ENCODE assay signal across 1 cellular context in the genomic region with DNA sequence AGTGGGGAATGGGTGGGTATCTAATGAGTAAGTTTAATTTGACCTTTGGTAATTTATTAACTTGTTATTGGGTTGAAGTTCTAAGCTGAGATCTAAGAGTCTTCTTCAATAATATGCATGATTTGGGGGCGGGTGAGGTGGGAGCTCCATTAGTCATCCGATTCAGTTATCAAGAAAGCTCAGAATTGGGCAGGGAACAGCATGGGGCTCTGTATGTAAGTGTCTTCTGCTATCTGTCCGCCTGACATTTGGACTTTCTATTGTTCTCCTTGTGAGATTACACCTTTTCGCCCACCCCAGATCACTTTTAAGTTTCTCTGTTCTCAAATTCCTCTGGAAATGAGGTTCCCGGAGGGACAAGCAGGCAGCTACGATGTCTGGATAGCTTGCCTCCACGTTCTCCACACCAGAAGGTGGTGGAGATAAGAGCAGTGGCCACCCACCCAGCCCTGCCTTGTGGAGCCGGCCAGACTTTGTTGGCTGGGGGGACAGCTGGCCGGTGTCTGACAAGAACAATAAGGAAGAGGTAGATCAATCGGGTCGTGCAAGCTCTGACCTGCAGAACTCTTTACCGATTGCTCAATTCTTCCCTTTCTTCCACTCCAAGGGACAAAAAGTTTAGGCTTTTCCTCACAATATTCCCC.
TF ChIP-seq lines count a peak whose summit lies in the region.

No MANE protein-coding gene starts in this region.

TF ChIP-seq in K562, 482 proteins besides CTCF, POLR2A, EP300 and RAD21 (continued from another document and continues in another):
- TF ChIP-seq, protein P1, sequence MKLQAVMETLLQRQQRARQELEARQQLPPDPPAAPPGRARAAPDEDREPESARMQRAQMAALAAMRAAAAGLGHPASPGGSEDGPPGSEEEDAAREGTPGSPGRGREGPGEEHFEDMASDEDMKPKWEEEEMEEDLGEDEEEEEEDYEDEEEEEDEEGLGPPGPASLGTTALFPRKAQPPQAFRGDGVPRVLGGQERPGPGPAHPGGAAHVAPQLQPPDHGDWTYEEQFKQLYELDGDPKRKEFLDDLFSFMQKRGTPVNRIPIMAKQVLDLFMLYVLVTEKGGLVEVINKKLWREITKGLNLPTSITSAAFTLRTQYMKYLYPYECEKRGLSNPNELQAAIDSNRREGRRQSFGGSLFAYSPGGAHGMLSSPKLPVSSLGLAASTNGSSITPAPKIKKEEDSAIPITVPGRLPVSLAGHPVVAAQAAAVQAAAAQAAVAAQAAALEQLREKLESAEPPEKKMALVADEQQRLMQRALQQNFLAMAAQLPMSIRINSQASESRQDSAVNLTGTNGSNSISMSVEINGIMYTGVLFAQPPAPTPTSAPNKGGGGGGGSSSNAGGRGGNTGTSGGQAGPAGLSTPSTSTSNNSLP (IDR thresholded peaks at IDR 0.05; ENCODE audit: borderline replicate concordance, low read depth, low read length): 0 out of 2 replicates have a peak, but pooled peaks have one; percentile 12
- TF ChIP-seq U2AF1 (optimal IDR thresholded peaks at IDR 0.05; ENCODE audit: low read depth, low read length): no peak
- peak; percentile 56 for TF ChIP-seq NEUROD1 (IDR thresholded peaks at IDR 0.05; ENCODE audit: borderline replicate concordance, low read depth, low read length, partially characterized antibody)
- no peak for TF ChIP-seq ZNF583 (CRISPR knock-in tag; IDR thresholded peaks at IDR 0.05)
- TF ChIP-seq ZNF197 (CRISPR knock-in tag; IDR thresholded peaks at IDR 0.05; ENCODE audit: low read depth): no peak
- no peak for TF ChIP-seq TSHZ1 (CRISPR knock-in tag; IDR thresholded peaks at IDR 0.05)
- no peak for TF ChIP-seq ZC3H4 (CRISPR knock-in tag; IDR thresholded peaks at IDR 0.05; ENCODE audit: borderline replicate concordance)
- TF ChIP-seq NFXL1 (CRISPR knock-in tag; IDR thresholded peaks at IDR 0.05): no peak
- TF ChIP-seq MAZ (CRISPR knock-in tag; conservative IDR thresholded peaks at IDR 0.05 in 1 of 2, IDR thresholded peaks at IDR 0.05 in 1 of 2): no peak
- TF ChIP-seq CUX1 (CRISPR knock-in tag; IDR thresholded peaks at IDR 0.05): no peak
- TF ChIP-seq, protein P2, sequence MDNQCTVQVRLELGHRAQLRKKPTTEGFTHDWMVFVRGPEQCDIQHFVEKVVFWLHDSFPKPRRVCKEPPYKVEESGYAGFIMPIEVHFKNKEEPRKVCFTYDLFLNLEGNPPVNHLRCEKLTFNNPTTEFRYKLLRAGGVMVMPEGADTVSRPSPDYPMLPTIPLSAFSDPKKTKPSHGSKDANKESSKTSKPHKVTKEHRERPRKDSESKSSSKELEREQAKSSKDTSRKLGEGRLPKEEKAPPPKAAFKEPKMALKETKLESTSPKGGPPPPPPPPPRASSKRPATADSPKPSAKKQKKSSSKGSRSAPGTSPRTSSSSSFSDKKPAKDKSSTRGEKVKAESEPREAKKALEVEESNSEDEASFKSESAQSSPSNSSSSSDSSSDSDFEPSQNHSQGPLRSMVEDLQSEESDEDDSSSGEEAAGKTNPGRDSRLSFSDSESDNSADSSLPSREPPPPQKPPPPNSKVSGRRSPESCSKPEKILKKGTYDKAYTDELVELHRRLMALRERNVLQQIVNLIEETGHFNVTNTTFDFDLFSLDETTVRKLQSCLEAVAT (IDR thresholded peaks at IDR 0.05): no peak
- TF ChIP-seq, protein P3, sequence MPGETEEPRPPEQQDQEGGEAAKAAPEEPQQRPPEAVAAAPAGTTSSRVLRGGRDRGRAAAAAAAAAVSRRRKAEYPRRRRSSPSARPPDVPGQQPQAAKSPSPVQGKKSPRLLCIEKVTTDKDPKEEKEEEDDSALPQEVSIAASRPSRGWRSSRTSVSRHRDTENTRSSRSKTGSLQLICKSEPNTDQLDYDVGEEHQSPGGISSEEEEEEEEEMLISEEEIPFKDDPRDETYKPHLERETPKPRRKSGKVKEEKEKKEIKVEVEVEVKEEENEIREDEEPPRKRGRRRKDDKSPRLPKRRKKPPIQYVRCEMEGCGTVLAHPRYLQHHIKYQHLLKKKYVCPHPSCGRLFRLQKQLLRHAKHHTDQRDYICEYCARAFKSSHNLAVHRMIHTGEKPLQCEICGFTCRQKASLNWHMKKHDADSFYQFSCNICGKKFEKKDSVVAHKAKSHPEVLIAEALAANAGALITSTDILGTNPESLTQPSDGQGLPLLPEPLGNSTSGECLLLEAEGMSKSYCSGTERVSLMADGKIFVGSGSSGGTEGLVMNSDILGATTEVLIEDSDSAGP (CRISPR knock-in tag; IDR thresholded peaks at IDR 0.05): no peak
- TF ChIP-seq CBFA2T2 (conservative IDR thresholded peaks at IDR 0.05): peak; percentile 98
- TF ChIP-seq TAF15 (IDR thresholded peaks at IDR 0.05; ENCODE audit: low read depth, low read length): no peak
- no peak for TF ChIP-seq HSF4 (CRISPR knock-in tag; IDR thresholded peaks at IDR 0.05; ENCODE audit: borderline replicate concordance)
- 0 out of 2 replicates have a peak, but pooled peaks have one; percentile 28 for TF ChIP-seq SPI1 (IDR thresholded peaks at IDR 0.05; ENCODE audit: borderline replicate concordance, low read depth, low read length)
- no peak for TF ChIP-seq FOXJ3 (CRISPR knock-in tag; IDR thresholded peaks at IDR 0.05)
- TF ChIP-seq SREBF1 (IDR thresholded peaks at IDR 0.05; ENCODE audit: borderline replicate concordance, low read depth, low read length): no peak
- no peak for TF ChIP-seq POLR2H (tag; IDR thresholded peaks at IDR 0.05; ENCODE audit: low read depth)
- no peak for TF ChIP-seq ADNP (tag; IDR thresholded peaks at IDR 0.05)
- TF ChIP-seq SMC3 (conservative IDR thresholded peaks at IDR 0.05; ENCODE audit: insufficient read depth, low read depth, low read length): no peak
- TF ChIP-seq ZNF561 (CRISPR knock-in tag; conservative IDR thresholded peaks at IDR 0.05): no peak
- TF ChIP-seq RNF2 (IDR thresholded peaks at IDR 0.05): no peak; the same call in 1 of the 2 replicates
- TF ChIP-seq ZBTB8A (IDR thresholded peaks at IDR 0.05; ENCODE audit: partially characterized antibody): no peak
- TF ChIP-seq NCOR1 (IDR thresholded peaks at IDR 0.05): peak; percentile 96
- TF ChIP-seq ETV5 (CRISPR knock-in tag; IDR thresholded peaks at IDR 0.05; ENCODE audit: low read depth): no peak
- TF ChIP-seq EHMT2 (IDR thresholded peaks at IDR 0.05): no peak
- no peak for TF ChIP-seq ZBTB33 (CRISPR knock-in tag; IDR thresholded peaks at IDR 0.05)
- no peak for TF ChIP-seq ZNF146 (CRISPR knock-in tag; IDR thresholded peaks at IDR 0.05; ENCODE audit: unreplicated experiment)
- TF ChIP-seq CLOCK (CRISPR knock-in tag; IDR thresholded peaks at IDR 0.05; ENCODE audit: borderline replicate concordance): no peak
- TF ChIP-seq ZNF57 (CRISPR knock-in tag; IDR thresholded peaks at IDR 0.05): no peak
- TF ChIP-seq, protein P4, sequence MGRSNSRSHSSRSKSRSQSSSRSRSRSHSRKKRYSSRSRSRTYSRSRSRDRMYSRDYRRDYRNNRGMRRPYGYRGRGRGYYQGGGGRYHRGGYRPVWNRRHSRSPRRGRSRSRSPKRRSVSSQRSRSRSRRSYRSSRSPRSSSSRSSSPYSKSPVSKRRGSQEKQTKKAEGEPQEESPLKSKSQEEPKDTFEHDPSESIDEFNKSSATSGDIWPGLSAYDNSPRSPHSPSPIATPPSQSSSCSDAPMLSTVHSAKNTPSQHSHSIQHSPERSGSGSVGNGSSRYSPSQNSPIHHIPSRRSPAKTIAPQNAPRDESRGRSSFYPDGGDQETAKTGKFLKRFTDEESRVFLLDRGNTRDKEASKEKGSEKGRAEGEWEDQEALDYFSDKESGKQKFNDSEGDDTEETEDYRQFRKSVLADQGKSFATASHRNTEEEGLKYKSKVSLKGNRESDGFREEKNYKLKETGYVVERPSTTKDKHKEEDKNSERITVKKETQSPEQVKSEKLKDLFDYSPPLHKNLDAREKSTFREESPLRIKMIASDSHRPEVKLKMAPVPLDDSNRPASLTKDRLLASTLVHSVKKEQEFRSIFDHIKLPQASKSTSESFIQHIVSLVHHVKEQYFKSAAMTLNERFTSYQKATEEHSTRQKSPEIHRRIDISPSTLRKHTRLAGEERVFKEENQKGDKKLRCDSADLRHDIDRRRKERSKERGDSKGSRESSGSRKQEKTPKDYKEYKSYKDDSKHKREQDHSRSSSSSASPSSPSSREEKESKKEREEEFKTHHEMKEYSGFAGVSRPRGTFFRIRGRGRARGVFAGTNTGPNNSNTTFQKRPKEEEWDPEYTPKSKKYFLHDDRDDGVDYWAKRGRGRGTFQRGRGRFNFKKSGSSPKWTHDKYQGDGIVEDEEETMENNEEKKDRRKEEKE (IDR thresholded peaks at IDR 0.05; ENCODE audit: borderline replicate concordance in 1 of 2, control insufficient read depth in 1 of 2, low read depth in 2 of 2, low read length in 1 of 2): no peak
- TF ChIP-seq POLR2AphosphoS2 (IDR thresholded peaks at IDR 0.05; ENCODE audit: low read length): no peak
- TF ChIP-seq ARHGAP35 (IDR thresholded peaks at IDR 0.05; ENCODE audit: partially characterized antibody): no peak
